ENCODE assay signal across 16 cellular contexts in the genomic region with DNA sequence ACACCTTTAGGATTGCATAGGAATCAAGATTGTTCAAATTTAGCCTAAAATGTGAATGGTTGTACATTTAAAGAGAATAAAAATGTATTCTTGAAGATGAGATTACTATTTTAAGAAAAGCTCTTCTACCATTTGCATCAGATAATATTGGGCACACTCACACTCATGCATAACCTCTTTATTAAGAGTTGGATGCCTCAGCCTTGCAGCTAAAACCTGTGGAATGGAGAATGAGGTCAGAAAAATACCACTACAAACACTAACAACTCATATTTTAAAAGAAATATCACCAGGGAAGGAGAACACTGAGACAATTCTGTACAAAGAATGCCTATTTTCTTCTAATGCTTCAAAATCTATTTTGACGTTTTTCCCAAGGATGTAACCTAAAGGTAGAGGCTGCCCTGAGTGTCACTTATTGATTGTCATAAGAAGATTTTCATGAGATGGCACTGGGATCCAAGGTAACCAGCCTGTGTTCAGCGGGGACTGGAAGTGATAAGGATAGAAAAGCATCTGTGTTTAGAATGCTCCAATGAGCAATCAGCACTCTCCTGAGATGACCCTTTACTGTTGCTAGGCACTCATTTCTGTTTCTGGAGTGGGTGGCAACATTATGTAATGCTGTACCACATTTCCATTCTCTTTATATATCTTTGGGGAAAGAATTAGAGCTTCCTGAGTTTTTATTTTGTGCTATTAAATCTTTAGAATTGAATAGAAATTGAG. TPM values are rescaled to one million over a fixed set of nuclear protein-coding genes. Genes with fewer than 3 reads are reported as not detected.
DNase-seq lines count a peak whose midpoint lies in the region; ATAC-seq and TF ChIP-seq lines count a peak whose summit lies in the region.
"Had no signal": no experiment of that assay in that cellular context is flagged by ENCODE, and none has a peak within 500 bp of the region (broad histone marks: within the 10 kb centered on the region; RNA-seq: fewer than 3 reads in every experiment).

No MANE protein-coding gene starts in this region.

- H3K36me3 ChIP-seq in mesenchymal stem cell (ENCODE audit: control insufficient read depth in 1 of 2, insufficient read depth in 2 of 2, low read depth in 1 of 2, low read length in 2 of 2) (no peaks in the 10 kb centered on the region), gastrocnemius medialis (no peaks in the 10 kb centered on the region)
- H3K36me3 ChIP-seq: lower lobe of right lung, spleen, thoracic aorta had no signal

- POLR2A ChIA-PET in RWPE1 (lab: Yijun Ruan, JAX; ENCODE audit: low non-redundant PET): no interaction called here

- intact Hi-C loops in gastrocnemius medialis (cut with DNase I; ENCODE audit: low total_unique reads): no loop called here

- in situ Hi-C loops in gastrocnemius medialis (cut with MboI; ENCODE audit: low sequenced_read_pairs in 4 of 4): no loop called here

- H3K4me3 ChIP-seq in mesenchymal stem cell (ENCODE audit: insufficient read depth in 1 of 2, low read depth in 1 of 2, low read length in 2 of 2) (no peak overlapping the region), gastrocnemius medialis (no peak overlapping the region)
- H3K4me3 ChIP-seq: lower lobe of right lung, spleen, thoracic aorta had no signal

- no peak overlapping the region for H2AK5ac ChIP-seq in mesenchymal stem cell (ENCODE audit: low read length, severe bottlenecking)

- H4K91ac ChIP-seq in mesenchymal stem cell (ENCODE audit: low read length): no peak overlapping the region

- H2BK120ac ChIP-seq in mesenchymal stem cell (ENCODE audit: low read depth, low read length): no peak overlapping the region

- H3K18ac ChIP-seq in mesenchymal stem cell (ENCODE audit: low read depth in 1 of 2, low read length in 2 of 2): no peak overlapping the region

- H2AFZ ChIP-seq in mesenchymal stem cell (ENCODE audit: low read depth, low read length): no peak overlapping the region

- no peak overlapping the region for H3K4me2 ChIP-seq in mesenchymal stem cell (ENCODE audit: low read length, poor library complexity, severe bottlenecking)

- H3K27me3 Mint-ChIP-seq in brain: no peaks in the 10 kb centered on the region
- H3K27me3 Mint-ChIP-seq: T-helper 17 cell had no signal

- H3K27ac ChIP-seq in mesenchymal stem cell (ENCODE audit: low read length, poor library complexity, severe bottlenecking) (no peak overlapping the region), gastrocnemius medialis (no peak overlapping the region), RWPE1 (no peak overlapping the region)
- H3K27ac ChIP-seq: lower lobe of right lung, spleen, thoracic aorta had no signal

- H3K27me3 ChIP-seq in mesenchymal stem cell (ENCODE audit: control insufficient read depth in 1 of 2, insufficient read depth in 1 of 2, low read length in 2 of 2): no peaks in the 10 kb centered on the region
- H3K27me3 ChIP-seq in gastrocnemius medialis: no peaks in the 10 kb centered on the region
- H3K27me3 ChIP-seq: spleen had no signal

- H3K4ac ChIP-seq in mesenchymal stem cell (ENCODE audit: low read depth in 1 of 2, low read length in 2 of 2): no peak overlapping the region

- peak; percentile 42 for DNase-seq in EH (ENCODE audit: low read depth)
- DNase-seq in NCI-H1436 (lab: John Stamatoyannopoulos, UW): peak; percentile 67
- DNase-seq in mesenchymal stem cell: peak; percentile 28
- no peak for DNase-seq in NCI-H345 (lab: John Stamatoyannopoulos, UW)
- no peak for DNase-seq in gastrocnemius medialis
- no peak for DNase-seq in RWPE1 (ENCODE audit: low spot score)
- DNase-seq: activated CD4-positive, alpha-beta T cell treated with anti-CD3 and anti-CD28 coated beads, Interleukin-2, amount 50 U/mL, for 4 hours; activated effector memory CD4-positive, alpha-beta T cell treated with Interleukin-2 at 50 U/mL for 16 hours; lower lobe of right lung; NCI-H2107; spleen; T-helper 17 cell had no signal

- H3K23ac ChIP-seq in mesenchymal stem cell (ENCODE audit: low read length in 2 of 2): no peak overlapping the region

- peaks cover 18% of the 10 kb centered on the region for H3K4me1 Mint-ChIP-seq in brain

- H3K9ac ChIP-seq in mesenchymal stem cell (ENCODE audit: low read length): peak overlapping the region; percentile 34

- H2BK15ac ChIP-seq in mesenchymal stem cell (ENCODE audit: low read depth, poor library complexity, severe bottlenecking): no peak overlapping the region

- no peak overlapping the region for H3K14ac ChIP-seq in mesenchymal stem cell (ENCODE audit: low read length in 2 of 2)

- CTCF ChIA-PET in RWPE1 (lab: Yijun Ruan, JAX): interaction anchor here (0.5 to 1.2 kb wide), 3 partner anchors 17 to 1378 kb away, joined by 3 read pairs; no protein-coding TSS in a partner anchor

- H3K27ac Mint-ChIP-seq in brain: peak overlapping the region in 4 of 5 experiments; percentile 66 to 96 (median 81)
- H3K27ac Mint-ChIP-seq: T-helper 17 cell had no signal

- H3K4me3 Mint-ChIP-seq in brain: peak overlapping the region in 2 of 5 experiments; percentile 46 to 53
- H3K4me3 Mint-ChIP-seq: T-helper 17 cell had no signal

- H3K9me3 ChIP-seq in mesenchymal stem cell (ENCODE audit: control insufficient read depth, low read length) (no peaks in the 10 kb centered on the region), gastrocnemius medialis (no peaks in the 10 kb centered on the region)
- H3K9me3 ChIP-seq: lower lobe of right lung, spleen, thoracic aorta had no signal

- peaks cover 16% of the 10 kb centered on the region for H3K79me1 ChIP-seq in mesenchymal stem cell (replicated peaks; ENCODE audit: low read length, poor library complexity, severe bottlenecking)

- no peak overlapping the region for H2BK5ac ChIP-seq in mesenchymal stem cell (ENCODE audit: low read depth, low read length, poor library complexity, severe bottlenecking)

- ATAC-seq in HG03039 (IDR thresholded peaks at IDR 0.05; ENCODE audit: unreplicated experiment): no peak
- ATAC-seq in gastrocnemius medialis: no peak
- ATAC-seq: Panc1, T-helper 17 cell had no signal

- no peaks in the 10 kb centered on the region for H3K9me3 Mint-ChIP-seq in brain

- 100% methylated on average over 2 of the region's 2 CpGs for WGBS in mesenchymal stem cell

- TF ChIP-seq POLR2A in gastrocnemius medialis (IDR thresholded peaks at IDR 0.05): no peak

- H3K36me3 Mint-ChIP-seq in brain: peaks cover 16% of the 10 kb centered on the region

- H2BK12ac ChIP-seq in mesenchymal stem cell (ENCODE audit: low read length in 2 of 2): no peak overlapping the region

- no peak overlapping the region for H4K8ac ChIP-seq in mesenchymal stem cell (ENCODE audit: low read length)

- H3K4me1 ChIP-seq in mesenchymal stem cell (ENCODE audit: control insufficient read depth, insufficient read depth, low read depth, low read length): peaks cover 1% of the 10 kb centered on the region
- peaks cover 13 to 20% of the 10 kb centered on the region in 2 donors for H3K4me1 ChIP-seq in gastrocnemius medialis

- TF ChIP-seq CTCF in brain (conservative IDR thresholded peaks at IDR 0.05): no peak
- no peak for TF ChIP-seq CTCF in gastrocnemius medialis (IDR thresholded peaks at IDR 0.05 in 4 of 5, conservative IDR thresholded peaks at IDR 0.05 in 1 of 5)
- no peak for TF ChIP-seq CTCF in RWPE1 (conservative IDR thresholded peaks at IDR 0.05; ENCODE audit: low read depth)

RNA-seq across cellular contexts. Expression of a gene that starts 26.6 kb away (rescaled TPM):
- 6.4 TPM for polyA plus RNA-seq in brain (ENCODE audit: insufficient read depth, low read depth, low replicate concordance)
- 38.5 TPM for polyA plus RNA-seq in mesenchymal stem cell (2013, experiment 1 of 2)
- 42.0 TPM for polyA plus RNA-seq in mesenchymal stem cell (2013, experiment 2 of 2)
- total RNA-seq in gastrocnemius medialis: 10 to 100 TPM; 22.8 to 36.7 (median 32.1) TPM

Comparison
In these comparisons a context has a peak if more than half of its experiments do, and no peak if none do; other contexts are left out.
1. DNase-seq: peak in EH (single experiment), NCI-H1436 (single experiment) and mesenchymal stem cell (single experiment); none in NCI-H345 (single experiment), gastrocnemius medialis (0 of 2) and RWPE1 (single experiment).